25 cellular contexts compared by ENCODE assay signal in the genomic region with DNA sequence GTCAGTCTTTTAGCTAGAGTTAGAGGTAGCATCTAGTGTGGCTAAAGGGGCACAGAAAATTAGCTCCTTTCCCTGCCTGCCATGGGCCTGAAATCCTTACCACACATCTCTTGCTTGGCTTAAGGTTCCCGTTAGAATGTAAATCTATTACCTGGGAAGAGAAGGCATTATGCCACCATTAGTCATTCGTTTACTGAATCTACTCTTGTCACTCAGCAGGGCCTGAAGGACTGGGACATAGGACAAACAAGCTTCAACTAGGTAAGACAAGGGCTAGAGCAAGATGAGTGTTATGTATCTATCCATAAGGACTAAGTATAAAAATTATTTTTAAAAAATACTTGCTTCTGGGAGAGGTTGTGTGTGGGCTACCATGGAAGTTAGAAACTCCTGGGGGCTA.
"Had no signal": no experiment of that assay in that cellular context is flagged by ENCODE, and none has a peak within 500 bp of the region (broad histone marks: within the 10 kb centered on the region; RNA-seq: fewer than 3 reads in every experiment).

No MANE protein-coding gene starts in this region.

- ATAC-seq: effector memory CD8-positive, alpha-beta T cell; left colon; left ventricle myocardium superior; natural killer cell; psoas muscle; right cardiac atrium; stimulated activated effector memory CD8-positive, alpha-beta T cell treated with anti-CD3 and anti-CD28 coated beads, Interleukin-12 subunit alpha, Interleukin-12 subunit beta, amount 100 ng/mL, for 72 hours had no signal

- H3K4me3 ChIP-seq: esophagus squamous epithelium, lung, ovary, psoas muscle, sigmoid colon, testis, tibial artery had no signal

- H3K27ac ChIP-seq: esophagus squamous epithelium, ovary, psoas muscle, sigmoid colon, testis, tibial artery had no signal

- H3K27me3 ChIP-seq: ovary, sigmoid colon, testis, tibial artery had no signal

- DNase-seq: cortex of kidney; effector memory CD8-positive, alpha-beta T cell; erythroblast; esophagus squamous epithelium; hypothalamus; immature natural killer cell; islet precursor cell; kidney glomerular epithelial cell; left colon; left ventricle myocardium superior; natural killer cell; occipital lobe; ovary; posterior cingulate gyrus; psoas muscle; right cardiac atrium; sigmoid colon; stimulated activated CD4-positive, alpha-beta T cell treated with anti-CD3 and anti-CD28 coated beads, Interleukin-2, amount 100 ng/mL, for 24 hours; stimulated activated CD4-positive, alpha-beta T cell treated with anti-CD3 and anti-CD28 coated beads, Interleukin-4, amount 100 ng/mL, for 24 hours; stimulated activated naive CD4-positive, alpha-beta T cell treated with Interleukin-2 at 50 U/mL for 16 hours; substantia nigra; testis; tibial artery had no signal

- H3K36me3 ChIP-seq: esophagus squamous epithelium, ovary, sigmoid colon, tibial artery had no signal

- H3K4me1 ChIP-seq: esophagus squamous epithelium, psoas muscle, sigmoid colon, testis, tibial artery had no signal

- H3K9me3 ChIP-seq: esophagus squamous epithelium, ovary, psoas muscle, sigmoid colon, testis, tibial artery had no signal
